Comparison of ENCODE assay signal across 26 cellular contexts in genomic region chr1:207803678-207804077, GRCh38. TPM values are rescaled to one million over a fixed set of nuclear protein-coding genes. Genes with fewer than 3 reads are reported as not detected.
DNase-seq lines count a peak whose midpoint lies in the region; ATAC-seq and TF ChIP-seq lines count a peak whose summit lies in the region.
"Had no signal": no experiment of that assay in that cellular context is flagged by ENCODE, and none has a peak within 500 bp of the region (broad histone marks: within the 10 kb centered on the region; RNA-seq: fewer than 3 reads in every experiment).

No MANE protein-coding gene starts in this region.

- H3K36me3 ChIP-seq in iPS DF 6.9 (ENCODE audit: control insufficient read depth, insufficient read depth, low read length): no peaks in the 10 kb centered on the region
- peaks cover 42 to 86% (median 74%) of the 10 kb centered on the region in 4 donors for H3K36me3 ChIP-seq in sigmoid colon
- H3K36me3 ChIP-seq: neural progenitor cell, SJCRH30 had no signal

- peaks cover 37% of the 10 kb centered on the region for H3K4me1 Mint-ChIP-seq in activated CD4-positive, alpha-beta T cell treated with anti-CD3 and anti-CD28 coated beads, Interleukin-2, amount 10 ng/mL, durations not matched to agents 24 days and 14 days
- H3K4me1 Mint-ChIP-seq in IgD-negative memory B cell: peaks cover 38 to 45% (median 42%) of the 10 kb centered on the region in 3 donors

- no CpG with 5 or more reads among the region's 9 CpGs for WGBS in iPS DF 6.9 (ENCODE audit: insufficient coverage, insufficient read length)
- 87 to 89% methylated on average over 9 of the region's 9 CpGs for WGBS in sigmoid colon, 2 donors

- no peaks in the 10 kb centered on the region for H3K9me3 ChIP-seq in iPS DF 6.9 (ENCODE audit: control insufficient read depth, insufficient read depth, low read length)
- H3K9me3 ChIP-seq in sigmoid colon: no peaks in the 10 kb centered on the region
- H3K9me3 ChIP-seq: A549, SJCRH30, vagina had no signal

- ATAC-seq in GM21529 (IDR thresholded peaks at IDR 0.05; ENCODE audit: unreplicated experiment): no peak
- ATAC-seq in GM18907 (IDR thresholded peaks at IDR 0.05; ENCODE audit: unreplicated experiment): no peak
- ATAC-seq: A549; activated CD4-positive, CD25-positive, alpha-beta regulatory T cell treated with anti-CD3 and anti-CD28 coated beads, Interleukin-2, amount 50 U/mL, for 24 hours; activated T-cell treated with anti-CD3 and anti-CD28 coated beads, Interleukin-2, amount 50 U/mL, for 72 hours; HCT116; left colon; T-cell had no signal

- H3K36me3 Mint-ChIP-seq in activated CD4-positive, alpha-beta T cell treated with anti-CD3 and anti-CD28 coated beads, Interleukin-2, amount 10 ng/mL, durations not matched to agents 24 days and 14 days (ENCODE audit: low read depth): peaks cover 49% of the 10 kb centered on the region
- peaks cover 5% of the 10 kb centered on the region for H3K36me3 Mint-ChIP-seq in IgD-negative memory B cell

- no peak for TF ChIP-seq POLR2A in sigmoid colon (IDR thresholded peaks at IDR 0.05)

- no peak for TF ChIP-seq CTCF in sigmoid colon (IDR thresholded peaks at IDR 0.05)

- H3K4me3 ChIP-seq in iPS DF 6.9 (ENCODE audit: low read length): peak overlapping the region; percentile 8; the same call in 1 of the 2 replicates
- no peak overlapping the region for H3K4me3 ChIP-seq in sigmoid colon
- H3K4me3 ChIP-seq: A549, neural progenitor cell, SJCRH30, skin epidermis, vagina had no signal

- H3K4me3 Mint-ChIP-seq in activated CD4-positive, alpha-beta T cell treated with anti-CD3 and anti-CD28 coated beads, Interleukin-2, amount 10 ng/mL, durations not matched to agents 24 days and 14 days: no peak overlapping the region
- no peak overlapping the region for H3K4me3 Mint-ChIP-seq in IgD-negative memory B cell
- H3K4me3 Mint-ChIP-seq: activated naive CD4-positive, alpha-beta T cell treated with anti-CD3 and anti-CD28 coated beads, Interleukin-2, amount 10 ng/mL, durations not matched to agents 7 days and 5 days; activated T-cell treated with anti-CD3 and anti-CD28 coated beads, Interleukin-2, amount 50 U/mL, for 72 hours; B cell; CD8-positive, alpha-beta memory T cell; dendritic cell treated with granulocyte-macrophage colony-stimulating factor and Interleukin-4, amounts not matched to agents 40 ng/mL and 50 ng/mL, for 4 days; neural progenitor cell; T-cell had no signal

- no peak overlapping the region for H3K27ac ChIP-seq in iPS DF 6.9 (ENCODE audit: low read length)
- H3K27ac ChIP-seq in sigmoid colon: peak overlapping the region; percentile 77 to 99 (median 82)
- H3K27ac ChIP-seq: A549, neural progenitor cell, SJCRH30 had no signal

- no peak overlapping the region for H3K27ac Mint-ChIP-seq in activated CD4-positive, alpha-beta T cell treated with anti-CD3 and anti-CD28 coated beads, Interleukin-2, amount 10 ng/mL, durations not matched to agents 24 days and 14 days
- H3K27ac Mint-ChIP-seq in IgD-negative memory B cell: peak overlapping the region in 2 of 3 donors; percentile 2 to 12
- H3K27ac Mint-ChIP-seq: activated naive CD4-positive, alpha-beta T cell treated with anti-CD3 and anti-CD28 coated beads, Interleukin-2, amount 10 ng/mL, durations not matched to agents 7 days and 5 days; dendritic cell treated with granulocyte-macrophage colony-stimulating factor and Interleukin-4, amounts not matched to agents 40 ng/mL and 50 ng/mL, for 4 days; neural progenitor cell had no signal

- TF ChIP-seq EP300 in sigmoid colon (IDR thresholded peaks at IDR 0.05): no peak

- H3K27me3 ChIP-seq in iPS DF 6.9 (ENCODE audit: control insufficient read depth, insufficient read depth, low read length) (no peaks in the 10 kb centered on the region), sigmoid colon (no peaks in the 10 kb centered on the region)
- H3K27me3 ChIP-seq: neural progenitor cell, SJCRH30, vagina had no signal

- H3K9me3 Mint-ChIP-seq in activated CD4-positive, alpha-beta T cell treated with anti-CD3 and anti-CD28 coated beads, Interleukin-2, amount 10 ng/mL, durations not matched to agents 24 days and 14 days: no peaks in the 10 kb centered on the region
- H3K9me3 Mint-ChIP-seq in IgD-negative memory B cell: no peaks in the 10 kb centered on the region
- H3K9me3 Mint-ChIP-seq: activated naive CD4-positive, alpha-beta T cell treated with anti-CD3 and anti-CD28 coated beads, Interleukin-2, amount 10 ng/mL, durations not matched to agents 7 days and 5 days; activated T-cell treated with anti-CD3 and anti-CD28 coated beads, Interleukin-2, amount 50 U/mL, for 72 hours; CD8-positive, alpha-beta memory T cell; dendritic cell treated with granulocyte-macrophage colony-stimulating factor and Interleukin-4, amounts not matched to agents 40 ng/mL and 50 ng/mL, for 4 days; neural progenitor cell; T-cell had no signal

- H3K4me1 ChIP-seq in iPS DF 6.9 (ENCODE audit: control insufficient read depth, insufficient read depth, low read length) (peaks cover 2% of the 10 kb centered on the region), sigmoid colon (peaks cover 0 to 53% (median 45%) of the 10 kb centered on the region in 4 donors)
- H3K4me1 ChIP-seq: neural progenitor cell, SJCRH30 had no signal

- peak; percentile 45 for DNase-seq in activated CD4-positive, alpha-beta T cell treated with anti-CD3 and anti-CD28 coated beads, Interleukin-2, amount 10 ng/mL, durations not matched to agents 24 days and 14 days
- no peak for DNase-seq in activated CD4-positive, alpha-beta T cell treated with anti-CD3 and anti-CD28 coated beads, Interleukin-2, amount 50 U/mL, for 48 hours
- no peak for DNase-seq in iPS DF 6.9 (ENCODE audit: low read depth, low spot score)
- DNase-seq in sigmoid colon: no peak
- no peak for DNase-seq in SHP77 treated with DMSO at 0.1 percent for 48 hours (lab: John Stamatoyannopoulos, UW)
- DNase-seq: activated naive CD4-positive, alpha-beta T cell treated with anti-CD3 and anti-CD28 coated beads, Interleukin-2, amount 10 ng/mL, durations not matched to agents 7 days and 5 days; activated T-cell treated with anti-CD3 and anti-CD28 coated beads, Interleukin-2, amount 50 U/mL, for 72 hours; anterior cingulate cortex; caudate nucleus; CD8-positive, alpha-beta memory T cell; left colon; NCI-H1105; NCI-H2081; SJCRH30; T-cell had no signal

- no peaks in the 10 kb centered on the region for H3K27me3 Mint-ChIP-seq in activated CD4-positive, alpha-beta T cell treated with anti-CD3 and anti-CD28 coated beads, Interleukin-2, amount 10 ng/mL, durations not matched to agents 24 days and 14 days
- no peaks in the 10 kb centered on the region for H3K27me3 Mint-ChIP-seq in IgD-negative memory B cell
- H3K27me3 Mint-ChIP-seq: activated naive CD4-positive, alpha-beta T cell treated with anti-CD3 and anti-CD28 coated beads, Interleukin-2, amount 10 ng/mL, durations not matched to agents 7 days and 5 days; B cell; CD8-positive, alpha-beta memory T cell; dendritic cell treated with granulocyte-macrophage colony-stimulating factor and Interleukin-4, amounts not matched to agents 40 ng/mL and 50 ng/mL, for 4 days; T-cell had no signal

- intact Hi-C loops in activated CD4-positive, alpha-beta T cell treated with anti-CD3 and anti-CD28 coated beads, Interleukin-2, amount 10 ng/mL, durations not matched to agents 24 days and 14 days (cut with micrococcal nuclease): no loop called here
- intact Hi-C loops in sigmoid colon (cut with DNase I): no loop called here

RNA-seq across cellular contexts. Expression of gene CD46, which starts 51.8 kb away (rescaled TPM):
- 96.3 and 107 TPM in 2 replicates for total RNA-seq in activated CD4-positive, alpha-beta T cell treated with anti-CD3 and anti-CD28 coated beads, Interleukin-2, amount 10 ng/mL, durations not matched to agents 24 days and 14 days
- polyA plus RNA-seq in IgD-negative memory B cell (67.2 TPM), sigmoid colon (10 to 100 TPM; 18.6 to 94.9 (median 34.2) TPM)
- total RNA-seq in sigmoid colon: 100 to 1,000 TPM; 104 to 143 (median 113) TPM
